Comparison of ENCODE assay signal across 9 cellular contexts in the genomic region with DNA sequence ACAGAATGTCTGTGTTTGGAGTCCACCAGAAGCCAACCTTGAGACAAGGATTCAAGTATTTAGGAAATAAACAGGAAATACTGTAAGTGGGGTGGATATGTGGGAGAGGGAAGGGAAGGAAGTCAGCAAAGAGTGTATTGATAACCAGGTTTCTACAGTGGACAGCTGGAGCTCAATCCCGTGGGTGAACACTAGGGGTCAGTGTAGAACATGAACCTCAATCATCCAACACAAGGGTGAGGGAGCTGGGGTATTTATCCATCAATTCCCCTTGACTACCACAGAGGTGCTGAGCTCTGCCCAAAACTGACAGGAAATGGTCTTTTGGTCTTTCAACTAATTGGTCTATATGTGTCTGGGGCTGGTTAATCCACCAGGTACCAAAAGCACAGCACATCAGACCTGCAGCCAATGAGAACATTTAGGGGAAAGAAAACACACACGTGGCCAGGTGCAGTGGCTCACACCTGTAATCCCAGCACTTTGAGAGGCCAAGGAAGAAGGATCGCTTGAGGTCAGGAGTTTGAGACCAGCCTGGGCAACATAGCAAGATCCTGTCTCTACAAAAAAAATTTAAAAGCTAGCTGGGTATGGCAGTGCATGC. TPM values are rescaled to one million over a fixed set of nuclear protein-coding genes. Genes with fewer than 3 reads are reported as not detected.
DNase-seq lines count a peak whose midpoint lies in the region; ATAC-seq, FAIRE-seq and TF ChIP-seq lines count a peak whose summit lies in the region.
"Had no signal": no experiment of that assay in that cellular context is flagged by ENCODE, and none has a peak within 500 bp of the region (broad histone marks: within the 10 kb centered on the region; RNA-seq: fewer than 3 reads in every experiment).

No MANE protein-coding gene starts in this region.

- no peak overlapping the region for H3K4me2 ChIP-seq in HepG2 (ENCODE audit: low read depth, low read length)

- H3K4me1 ChIP-seq in body of pancreas (no peaks in the 10 kb centered on the region), HepG2 (ENCODE audit: insufficient read depth, low read length) (peaks cover 18% of the 10 kb centered on the region), suprapubic skin (peaks cover 3% of the 10 kb centered on the region)

- H3K27me3 ChIP-seq in body of pancreas (no peaks in the 10 kb centered on the region), HepG2 (ENCODE audit: control insufficient read depth in 1 of 2, insufficient read depth in 2 of 2, low read length in 2 of 2) (no peaks in the 10 kb centered on the region), suprapubic skin (no peaks in the 10 kb centered on the region)

- intact Hi-C loops in body of pancreas (cut with DNase I) (no loop called here), HepG2 (cut with micrococcal nuclease; ENCODE audit: unreplicated experiment) (no loop called here)

- TF ChIP-seq RAD21 in HepG2 (CRISPR knock-in tag; IDR thresholded peaks at IDR 0.05): no peak

- POLR2A ChIA-PET in HepG2 (lab: Yijun Ruan, JAX): no interaction called here

- H3K9me3 ChIP-seq in body of pancreas (peaks cover 0 to 4% (median 0%) of the 10 kb centered on the region in 3 donors), HepG2 (ENCODE audit: low read length) (peaks cover 5% of the 10 kb centered on the region; the same call in 1 of the 2 replicates), suprapubic skin (peaks cover 4% of the 10 kb centered on the region)

- H4K20me1 ChIP-seq in HepG2 (ENCODE audit: insufficient read depth, low read length): no peaks in the 10 kb centered on the region

- TF ChIP-seq POLR2A in body of pancreas (IDR thresholded peaks at IDR 0.05) (no peak), HepG2 (IDR thresholded peaks at IDR 0.05; ENCODE audit: insufficient read depth in 1 of 2, low read depth in 2 of 2, low read length in 2 of 2) (no peak), suprapubic skin (IDR thresholded peaks at IDR 0.05) (no peak)

- ATAC-seq in body of pancreas (no peak), HepG2 (peak; percentile 72), GM18873 (IDR thresholded peaks at IDR 0.05; ENCODE audit: low FRiP score, unreplicated experiment) (no peak)

- CTCF ChIA-PET in HepG2 (lab: Yijun Ruan, JAX; ENCODE audit: low intra/inter-chr PET ratio, low total read pairs): interaction anchor here (1.4 kb wide), 1 partner anchor 49 kb away, joined by 12 read pairs; no protein-coding TSS in a partner anchor

- in situ Hi-C loops in ACHN (cut with HindIII; ENCODE audit: low pct_ligation_motif_present, low pct_unique_long_range_greater_than_20kb, low sequenced_read_pairs) (no loop called here), HepG2 (cut with HindIII; ENCODE audit: extremely low pct_ligation_motif_present, low pct_unique_long_range_greater_than_20kb) (no loop called here)

- H3K79me2 ChIP-seq in HepG2 (ENCODE audit: insufficient read depth, low read length): no peaks in the 10 kb centered on the region

- WGBS in body of pancreas, 2 donors: 46 to 53% methylated on average over 3 of the region's 3 CpGs
- WGBS in HepG2 (ENCODE audit: low lambda C conversion rate): 31% methylated on average over 3 of the region's 3 CpGs
- 76% methylated on average over 3 of the region's 3 CpGs for WGBS in suprapubic skin

- no peak overlapping the region for H2AFZ ChIP-seq in HepG2 (ENCODE audit: low read length)

- TF ChIP-seq CTCF in body of pancreas (IDR thresholded peaks at IDR 0.05) (peak in 6 of 7 experiments; percentile 32 to 51 (median 40)), HepG2 (CRISPR knock-in tag; IDR thresholded peaks at IDR 0.05) (peak; percentile 77), suprapubic skin (IDR thresholded peaks at IDR 0.05) (peak; percentile 33 to 64)

- H3K9ac ChIP-seq in HepG2 (ENCODE audit: insufficient read depth, low read depth, low read length): no peak overlapping the region

- H3K4me3 ChIP-seq in body of pancreas (no peak overlapping the region), HepG2 (replicated peaks in 1 of 3; ENCODE audit: insufficient read depth in 1 of 3, low read depth in 2 of 3, low read length in 3 of 3) (no peak overlapping the region), suprapubic skin (no peak overlapping the region)

- peak; percentile 41 for DNase-seq in ACHN
- no peak for DNase-seq in GM18507 (ENCODE audit: extremely low spot score, insufficient read length, low read depth)
- DNase-seq in T follicular helper cell (ENCODE audit: low read depth): peak; percentile 31
- DNase-seq in body of pancreas: peak in 3 of 4 donors; percentile 38 to 50 (median 39)
- DNase-seq in HepG2 (ENCODE audit: low spot score): peak; percentile 52
- no peak for DNase-seq in suprapubic skin (ENCODE audit: low spot score in 2 of 2)
- no peak for DNase-seq in pons (ENCODE audit: low spot score)

- no peaks in the 10 kb centered on the region for H3K36me3 ChIP-seq in body of pancreas (replicated peaks in 1 of 2; ENCODE audit: insufficient read depth in 1 of 2, low read depth in 2 of 2)
- no peaks in the 10 kb centered on the region for H3K36me3 ChIP-seq in HepG2 (replicated peaks in 1 of 2; ENCODE audit: control insufficient read depth in 1 of 2, insufficient read depth in 2 of 2, low read length in 2 of 2)
- no peaks in the 10 kb centered on the region for H3K36me3 ChIP-seq in suprapubic skin

- no peak for TF ChIP-seq EP300 in HepG2 (IDR thresholded peaks at IDR 0.05; ENCODE audit: low read depth in 2 of 2, low read length in 2 of 2)
- no peak for TF ChIP-seq EP300 in HepG2 (CRISPR knock-in tag; IDR thresholded peaks at IDR 0.05; ENCODE audit: borderline replicate concordance)
- TF ChIP-seq EP300 in suprapubic skin (IDR thresholded peaks at IDR 0.05): no peak

- BruUV-seq in HepG2 (replicated peaks; lab: Mats Ljungman, UMichigan): no TSS peak

- FAIRE-seq in GM18507 (lab: Jason Lieb, UNC) (peak; percentile 59), HepG2 (lab: Jason Lieb, UNC) (peak; percentile 69)

- H3K27ac ChIP-seq in body of pancreas: no peak overlapping the region
- no peak overlapping the region for H3K27ac ChIP-seq in HepG2 (ENCODE audit: extremely low read length, insufficient read depth, low read length)
- no peak overlapping the region for H3K27ac ChIP-seq in suprapubic skin

RNA-seq across cellular contexts. Expression of gene SYDE1, which starts 5.6 kb away (rescaled TPM):
- total RNA-seq in body of pancreas (1 to 10 TPM; 6.3 to 9.9 TPM), HepG2 (2016; rRNA removed; fragmentation: Illumina TruSeq; extraction: Trizol) (3.8 and 4.3 TPM in 2 replicates), suprapubic skin (10 to 100 TPM in 1 of 4 donors, 1 to 10 TPM in 3; 3.8 to 17.8 (median 6.8) TPM)
- 1.7 and 2.6 TPM in 2 replicates for total RNA-seq in HepG2 (2016; cell fraction: cytosol; rRNA removed; fragmentation: Illumina TruSeq; extraction: Trizol; ENCODE audit: low read depth)
- total RNA-seq in HepG2 (2016; cell fraction: insoluble cytoplasmic fraction; rRNA removed; fragmentation: Illumina TruSeq; extraction: Trizol): 2.9 and 3.9 TPM in 2 replicates
- 4.0 and 4.4 TPM in 2 replicates for total RNA-seq in HepG2 (2016; cell fraction: membrane; rRNA removed; fragmentation: Illumina TruSeq; extraction: Trizol)
- 3.8 and 5.2 TPM in 2 replicates for total RNA-seq in HepG2 (2016; cell fraction: nucleus; rRNA removed; fragmentation: Illumina TruSeq; extraction: Trizol)
- 13.6 and 15.4 TPM in 2 replicates for polyA plus RNA-seq in HepG2 (2011; rRNA removed)
- 10.6 and 19.0 TPM in 2 replicates for polyA plus RNA-seq in HepG2 (2011; cell fraction: cytosol; rRNA removed)
- polyA plus RNA-seq in HepG2 (2011; cell fraction: nucleus; rRNA removed): 31.3 and 42.4 TPM in 2 replicates
- 5.5 and 6.3 TPM in 2 replicates for polyA plus RNA-seq in HepG2 (2012)
- polyA plus RNA-seq in HepG2 (2016; cell fraction: cytosol; fragmentation: Illumina TruSeq; extraction: Trizol; ENCODE audit: low read depth): 1.5 TPM in 2 replicates
- polyA plus RNA-seq in HepG2 (2016; cell fraction: insoluble cytoplasmic fraction; fragmentation: Illumina TruSeq; extraction: Trizol; ENCODE audit: low read depth): 4.9 and 5.6 TPM in 2 replicates
- 3.5 and 4.0 TPM in 2 replicates for polyA plus RNA-seq in HepG2 (2016; cell fraction: membrane; fragmentation: Illumina TruSeq; extraction: Trizol; ENCODE audit: low read depth)
- 6.7 and 7.0 TPM in 2 replicates for polyA plus RNA-seq in HepG2 (2016; cell fraction: nucleus; fragmentation: Illumina TruSeq; extraction: Trizol; ENCODE audit: insufficient read depth, low read depth)
- 37.7 and 42.8 TPM in 2 replicates for polyA minus RNA-seq in HepG2 (2011; rRNA and poly(A)+ RNA removed; ENCODE audit: low replicate concordance)
- polyA minus RNA-seq in HepG2 (2011; cell fraction: cytosol; rRNA and poly(A)+ RNA removed): 10.4 and 16.1 TPM in 2 replicates
- polyA minus RNA-seq in HepG2 (2011; cell fraction: nucleus; rRNA and poly(A)+ RNA removed): 4.8 and 9.0 TPM in 2 replicates

RNA-seq across cellular contexts. Expression of gene OR1I1, which starts 19.6 kb away (rescaled TPM):
- total RNA-seq in body of pancreas: not detected
- total RNA-seq in HepG2 (2016; rRNA removed; fragmentation: Illumina TruSeq; extraction: Trizol): not detected in 2 replicates
- not detected in 2 replicates for total RNA-seq in HepG2 (2016; cell fraction: cytosol; rRNA removed; fragmentation: Illumina TruSeq; extraction: Trizol; ENCODE audit: low read depth)
- total RNA-seq in HepG2 (2016; cell fraction: insoluble cytoplasmic fraction; rRNA removed; fragmentation: Illumina TruSeq; extraction: Trizol): not detected in 2 replicates
- total RNA-seq in HepG2 (2016; cell fraction: membrane; rRNA removed; fragmentation: Illumina TruSeq; extraction: Trizol): not detected in 2 replicates
- total RNA-seq in HepG2 (2016; cell fraction: nucleus; rRNA removed; fragmentation: Illumina TruSeq; extraction: Trizol): not detected in 2 replicates
- polyA plus RNA-seq in HepG2 (2011; rRNA removed): not detected in 2 replicates
- polyA plus RNA-seq in HepG2 (2011; cell fraction: cytosol; rRNA removed): not detected in 2 replicates
- polyA plus RNA-seq in HepG2 (2011; cell fraction: nucleus; rRNA removed): not detected in 2 replicates
- not detected in 2 replicates for polyA plus RNA-seq in HepG2 (2012)
- not detected in 2 replicates for polyA plus RNA-seq in HepG2 (2016; cell fraction: cytosol; fragmentation: Illumina TruSeq; extraction: Trizol; ENCODE audit: low read depth)
- polyA plus RNA-seq in HepG2 (2016; cell fraction: insoluble cytoplasmic fraction; fragmentation: Illumina TruSeq; extraction: Trizol; ENCODE audit: low read depth): not detected in 2 replicates
- polyA plus RNA-seq in HepG2 (2016; cell fraction: membrane; fragmentation: Illumina TruSeq; extraction: Trizol; ENCODE audit: low read depth): not detected in 2 replicates
- polyA plus RNA-seq in HepG2 (2016; cell fraction: nucleus; fragmentation: Illumina TruSeq; extraction: Trizol; ENCODE audit: insufficient read depth, low read depth): not detected in 2 replicates
- not detected in 2 replicates for polyA minus RNA-seq in HepG2 (2011; rRNA and poly(A)+ RNA removed; ENCODE audit: low replicate concordance)
- polyA minus RNA-seq in HepG2 (2011; cell fraction: cytosol; rRNA and poly(A)+ RNA removed): not detected in 2 replicates
- polyA minus RNA-seq in HepG2 (2011; cell fraction: nucleus; rRNA and poly(A)+ RNA removed): not detected in 2 replicates
- total RNA-seq in suprapubic skin: not detected
- polyA plus RNA-seq: esophagus had no signal

RNA-seq across cellular contexts. Expression of gene CASP14, which starts 52.3 kb away (rescaled TPM):
- total RNA-seq in body of pancreas (not detected), HepG2 (2016; rRNA removed; fragmentation: Illumina TruSeq; extraction: Trizol) (not detected in 2 replicates), suprapubic skin (100 to 1,000 TPM; 123 to 363 (median 254) TPM)
- not detected in 2 replicates for total RNA-seq in HepG2 (2016; cell fraction: cytosol; rRNA removed; fragmentation: Illumina TruSeq; extraction: Trizol; ENCODE audit: low read depth)
- total RNA-seq in HepG2 (2016; cell fraction: insoluble cytoplasmic fraction; rRNA removed; fragmentation: Illumina TruSeq; extraction: Trizol): not detected in 2 replicates
- total RNA-seq in HepG2 (2016; cell fraction: membrane; rRNA removed; fragmentation: Illumina TruSeq; extraction: Trizol): not detected in 2 replicates
- total RNA-seq in HepG2 (2016; cell fraction: nucleus; rRNA removed; fragmentation: Illumina TruSeq; extraction: Trizol): not detected in 2 replicates
- polyA plus RNA-seq in HepG2 (2011; rRNA removed): not detected in 2 replicates
- polyA plus RNA-seq in HepG2 (2011; cell fraction: cytosol; rRNA removed): not detected in 2 replicates
- not detected in 2 replicates for polyA plus RNA-seq in HepG2 (2011; cell fraction: nucleus; rRNA removed)
- not detected in 2 replicates for polyA plus RNA-seq in HepG2 (2012)
- not detected in 2 replicates for polyA plus RNA-seq in HepG2 (2016; cell fraction: cytosol; fragmentation: Illumina TruSeq; extraction: Trizol; ENCODE audit: low read depth)
- not detected in 2 replicates for polyA plus RNA-seq in HepG2 (2016; cell fraction: insoluble cytoplasmic fraction; fragmentation: Illumina TruSeq; extraction: Trizol; ENCODE audit: low read depth)
- not detected in 2 replicates for polyA plus RNA-seq in HepG2 (2016; cell fraction: membrane; fragmentation: Illumina TruSeq; extraction: Trizol; ENCODE audit: low read depth)
- not detected in 2 replicates for polyA plus RNA-seq in HepG2 (2016; cell fraction: nucleus; fragmentation: Illumina TruSeq; extraction: Trizol; ENCODE audit: insufficient read depth, low read depth)
- not detected in 2 replicates for polyA minus RNA-seq in HepG2 (2011; rRNA and poly(A)+ RNA removed; ENCODE audit: low replicate concordance)
- polyA minus RNA-seq in HepG2 (2011; cell fraction: cytosol; rRNA and poly(A)+ RNA removed): not detected in 2 replicates
- polyA minus RNA-seq in HepG2 (2011; cell fraction: nucleus; rRNA and poly(A)+ RNA removed): not detected in 2 replicates

Comparison
In these comparisons a context has a peak if more than half of its experiments do, and no peak if none do; other contexts are left out.
1. DNase-seq: peak in ACHN (single experiment), T follicular helper cell (single experiment), body of pancreas (3 of 4) and HepG2 (single experiment); none in GM18507 (single experiment), suprapubic skin (0 of 2) and pons (single experiment).
2. RNA of gene CASP14, which starts 52.3 kb away (total RNA-seq): 123 to 363 TPM in suprapubic skin; not detected in body of pancreas and not detected in HepG2; every median in the first group is over 100 times any median in the second.
3. Peak in every context shown above with its lines, with median percentiles within 50 percentile points of each other: CTCF ChIP-seq.